Comparison of ENCODE assay signal across 8 cellular contexts in genomic region chr19:55069137-55069858, GRCh38. TPM values are rescaled to one million over a fixed set of nuclear protein-coding genes. Genes with fewer than 3 reads are reported as not detected.
A peak's percentile ranks its signal among the peaks of the same experiment; 100 is the strongest.
DNase-seq lines count a peak whose midpoint lies in the region; ATAC-seq, FAIRE-seq and TF ChIP-seq lines count a peak whose summit lies in the region.

No MANE protein-coding gene starts in this region.

- ATAC-seq in CD8-positive, alpha-beta T cell = peak; percentile 62
- ATAC-seq in activated naive CD8-positive, alpha-beta T cell treated with anti-CD3 and anti-CD28 coated beads, Interleukin-2, amount 10 ng/mL, durations not matched to agents 7 days and 5 days (ENCODE audit: low read depth) = peak; percentile 66
- no peak for ATAC-seq in HG03045 (IDR thresholded peaks at IDR 0.05; ENCODE audit: unreplicated experiment)

- DNase-seq in CD8-positive, alpha-beta T cell = peak in 1 of 7 experiments; percentile 21
- peak; percentile 96 for DNase-seq in HT-29 (ENCODE audit: low spot score)
- DNase-seq in activated naive CD8-positive, alpha-beta T cell treated with anti-CD3 and anti-CD28 coated beads, Interleukin-2, amount 10 ng/mL, durations not matched to agents 7 days and 5 days = no peak
- peak; percentile 88 for DNase-seq in kidney
- peak; percentile 84 for DNase-seq in ureter (ENCODE audit: low spot score)
- DNase-seq in MG63 = no peak
- no peak for DNase-seq in D721Med (ENCODE audit: insufficient read length, low spot score)

- H3K9me3 ChIP-seq in CD8-positive, alpha-beta T cell (ENCODE audit: low read length) = no peaks in the 10 kb centered on the region
- no peaks in the 10 kb centered on the region for H3K9me3 ChIP-seq in kidney (ENCODE audit: control insufficient read depth in 1 of 2, low read length in 2 of 2)
- H3K9me3 ChIP-seq in MG63 = 0 out of 2 replicates have a peak, but pooled peaks cover 2% of the 10 kb centered on the region

- peaks cover 8% of the 10 kb centered on the region for H3K4me1 Mint-ChIP-seq in CD8-positive, alpha-beta T cell (ENCODE audit: low read depth)
- peaks cover 11% of the 10 kb centered on the region for H3K4me1 Mint-ChIP-seq in activated naive CD8-positive, alpha-beta T cell treated with anti-CD3 and anti-CD28 coated beads, Interleukin-2, amount 10 ng/mL, durations not matched to agents 7 days and 5 days

- H3K4me3 ChIP-seq in CD8-positive, alpha-beta T cell (ENCODE audit: low read depth, low read length) = no peak overlapping the region
- H3K4me3 ChIP-seq in kidney (ENCODE audit: low read length in 2 of 2) (peak overlapping the region in 1 of 2 donors; percentile 37), MG63 (no peak overlapping the region)

- intact Hi-C loops in CD8-positive, alpha-beta T cell (cut with DNase I, micrococcal nuclease) = no loop called here
- intact Hi-C loops in kidney (cut with DNase I) = no loop called here

- no peak for TF ChIP-seq CTCF in CD8-positive, alpha-beta T cell (IDR thresholded peaks at IDR 0.05)
- TF ChIP-seq CTCF in kidney (IDR thresholded peaks at IDR 0.05; ENCODE audit: borderline replicate concordance, extremely low read depth, insufficient read depth) (no peak), D721Med (IDR thresholded peaks at IDR 0.05; ENCODE audit: insufficient read depth, missing control alignments) (no peak)

- peaks cover 8% of the 10 kb centered on the region for H3K4me1 ChIP-seq in CD8-positive, alpha-beta T cell (ENCODE audit: insufficient read depth, low read length)
- peaks cover 0 to 4% of the 10 kb centered on the region in 2 donors for H3K4me1 ChIP-seq in kidney (ENCODE audit: control insufficient read depth in 1 of 2, insufficient read depth in 1 of 2, low read depth in 1 of 2, low read length in 2 of 2)

- no peaks in the 10 kb centered on the region for H3K36me3 Mint-ChIP-seq in CD8-positive, alpha-beta T cell
- peaks cover 5% of the 10 kb centered on the region for H3K36me3 Mint-ChIP-seq in activated naive CD8-positive, alpha-beta T cell treated with anti-CD3 and anti-CD28 coated beads, Interleukin-2, amount 10 ng/mL, durations not matched to agents 7 days and 5 days

- peak overlapping the region; percentile 27 for H3K4me3 Mint-ChIP-seq in CD8-positive, alpha-beta T cell
- peak overlapping the region; percentile 75 for H3K4me3 Mint-ChIP-seq in activated naive CD8-positive, alpha-beta T cell treated with anti-CD3 and anti-CD28 coated beads, Interleukin-2, amount 10 ng/mL, durations not matched to agents 7 days and 5 days

- H3K36me3 ChIP-seq in CD8-positive, alpha-beta T cell (ENCODE audit: insufficient read depth, low read length) = no peaks in the 10 kb centered on the region
- H3K36me3 ChIP-seq in kidney (ENCODE audit: control insufficient read depth in 1 of 2, insufficient read depth in 2 of 2, low read length in 2 of 2) (no peaks in the 10 kb centered on the region), MG63 (no peaks in the 10 kb centered on the region)

- no peaks in the 10 kb centered on the region for H3K9me3 Mint-ChIP-seq in CD8-positive, alpha-beta T cell
- H3K9me3 Mint-ChIP-seq in activated naive CD8-positive, alpha-beta T cell treated with anti-CD3 and anti-CD28 coated beads, Interleukin-2, amount 10 ng/mL, durations not matched to agents 7 days and 5 days = no peaks in the 10 kb centered on the region

- FAIRE-seq in kidney (lab: Jason Lieb, UNC) = no peak
- FAIRE-seq in D721Med (lab: Jason Lieb, UNC) = no peak

- no peak overlapping the region for H3K27ac ChIP-seq in CD8-positive, alpha-beta T cell (ENCODE audit: low read depth, low read length)
- H3K27ac ChIP-seq in kidney (ENCODE audit: low read depth in 2 of 2, low read length in 2 of 2) = peak overlapping the region in 1 of 2 donors; percentile 8

- no peak overlapping the region for H3K27ac Mint-ChIP-seq in CD8-positive, alpha-beta T cell
- H3K27ac Mint-ChIP-seq in activated naive CD8-positive, alpha-beta T cell treated with anti-CD3 and anti-CD28 coated beads, Interleukin-2, amount 10 ng/mL, durations not matched to agents 7 days and 5 days = peak overlapping the region; percentile 47

- POLR2A ChIA-PET in CD8-positive, alpha-beta T cell (lab: Charles Lee) = interaction anchor here (1.4 kb wide), 1 partner anchor 8 kb away, joined by 5 read pairs; no protein-coding TSS in a partner anchor
- POLR2A ChIA-PET in activated naive CD8-positive, alpha-beta T cell treated with anti-CD3 and anti-CD28 coated beads, Interleukin-2, amount 10 ng/mL, durations not matched to agents 7 days and 5 days (lab: Charles Lee) = interaction anchor here (0.6 to 1.4 kb wide), 3 partner anchors 10 to 85 kb away, joined by 3 to 5 read pairs (median 4); no protein-coding TSS in a partner anchor

- H3K9ac ChIP-seq in kidney (ENCODE audit: low read length in 2 of 2) = peak overlapping the region; percentile 15 to 38

- CTCF ChIA-PET in CD8-positive, alpha-beta T cell (lab: Charles Lee) = interaction anchor here (0.6 to 5.7 kb wide), 2 partner anchors 19 to 22 kb away, joined by 3 to 23 read pairs; no protein-coding TSS in a partner anchor

- H3K27me3 Mint-ChIP-seq in CD8-positive, alpha-beta T cell (ENCODE audit: low read depth) = peaks cover 54% of the 10 kb centered on the region
- H3K27me3 Mint-ChIP-seq in activated naive CD8-positive, alpha-beta T cell treated with anti-CD3 and anti-CD28 coated beads, Interleukin-2, amount 10 ng/mL, durations not matched to agents 7 days and 5 days = peaks cover 69% of the 10 kb centered on the region

- H3K27me3 ChIP-seq in CD8-positive, alpha-beta T cell (ENCODE audit: insufficient read depth, low read length) = peaks cover 18% of the 10 kb centered on the region
- H3K27me3 ChIP-seq in MG63 = peaks cover 28% of the 10 kb centered on the region

RNA-seq across cellular contexts. Expression of gene RDH13, which starts 6.3 kb away (rescaled TPM):
- 10 to 100 TPM; 12.4 to 13.4 TPM for total RNA-seq in CD8-positive, alpha-beta T cell
- total RNA-seq in HT-29 (2014; rRNA removed; shearing (Covaris generic)) = 107 and 119 TPM in 2 replicates
- total RNA-seq in activated naive CD8-positive, alpha-beta T cell treated with anti-CD3 and anti-CD28 coated beads, Interleukin-2, amount 10 ng/mL, durations not matched to agents 7 days and 5 days = 10 to 100 TPM; 25.9 to 28.6 TPM
- total RNA-seq in kidney (38.7 TPM), ureter (24.8 TPM)
- polyA plus RNA-seq in kidney (ENCODE audit: insufficient read depth, low read depth, low replicate concordance) = 24.9 TPM
- total RNA-seq in MG63 (2014; rRNA removed; shearing (Covaris generic); ENCODE audit: low replicate concordance) = 17.9 and 23.8 TPM in 2 replicates

RNA-seq across cellular contexts. Expression of gene EPS8L1, which starts 6.4 kb away (rescaled TPM):
- 1 to 10 TPM; 4.8 to 6.2 TPM for total RNA-seq in CD8-positive, alpha-beta T cell
- total RNA-seq in HT-29 (2014; rRNA removed; shearing (Covaris generic)) = 543 and 612 TPM in 2 replicates
- 1 to 10 TPM; 5.1 to 7.6 TPM for total RNA-seq in activated naive CD8-positive, alpha-beta T cell treated with anti-CD3 and anti-CD28 coated beads, Interleukin-2, amount 10 ng/mL, durations not matched to agents 7 days and 5 days
- total RNA-seq in kidney (95.0 TPM), ureter (64.6 TPM)
- 45.4 TPM for polyA plus RNA-seq in kidney (ENCODE audit: insufficient read depth, low read depth, low replicate concordance)
- 1.1 TPM in 1 of 2 replicates, not detected in the other for total RNA-seq in MG63 (2014; rRNA removed; shearing (Covaris generic); ENCODE audit: low replicate concordance)

RNA-seq across cellular contexts. Expression of gene GP6, which starts 31.2 kb away (rescaled TPM):
- total RNA-seq in CD8-positive, alpha-beta T cell = under 1 TPM; 0.56 to 0.57 TPM
- 0.05 TPM in 1 of 2 replicates, not detected in the other for total RNA-seq in HT-29 (2014; rRNA removed; shearing (Covaris generic))
- total RNA-seq in activated naive CD8-positive, alpha-beta T cell treated with anti-CD3 and anti-CD28 coated beads, Interleukin-2, amount 10 ng/mL, durations not matched to agents 7 days and 5 days = under 1 TPM in 1 of 2 experiments, not detected in 1; 0.25 TPM
- 0.35 TPM for total RNA-seq in kidney
- 0.73 TPM for polyA plus RNA-seq in kidney (ENCODE audit: insufficient read depth, low read depth, low replicate concordance)
- total RNA-seq in ureter = 1.2 TPM
- not detected in 2 replicates for total RNA-seq in MG63 (2014; rRNA removed; shearing (Covaris generic); ENCODE audit: low replicate concordance)

RNA-seq across cellular contexts. Expression of gene PPP1R12C, which starts 48.1 kb away (rescaled TPM):
- 10 to 100 TPM; 93.8 to 97.6 TPM for total RNA-seq in CD8-positive, alpha-beta T cell
- total RNA-seq in HT-29 (2014; rRNA removed; shearing (Covaris generic)) = 227 and 261 TPM in 2 replicates
- total RNA-seq in activated naive CD8-positive, alpha-beta T cell treated with anti-CD3 and anti-CD28 coated beads, Interleukin-2, amount 10 ng/mL, durations not matched to agents 7 days and 5 days = 100 to 1,000 TPM; 147 to 157 TPM
- total RNA-seq in kidney (146 TPM), ureter (183 TPM)
- 89.0 TPM for polyA plus RNA-seq in kidney (ENCODE audit: insufficient read depth, low read depth, low replicate concordance)
- 76.0 and 81.1 TPM in 2 replicates for total RNA-seq in MG63 (2014; rRNA removed; shearing (Covaris generic); ENCODE audit: low replicate concordance)

Comparison
In these comparisons a context has a peak if more than half of its experiments do, and no peak if none do; other contexts are left out.
1. DNase-seq: peak in HT-29 (single experiment), kidney (single experiment) and ureter (single experiment); none in activated naive CD8-positive, alpha-beta T cell treated with anti-CD3 and anti-CD28 coated beads, Interleukin-2, amount 10 ng/mL, durations not matched to agents 7 days and 5 days (single experiment), MG63 (single experiment) and D721Med (single experiment).